Comparison of ENCODE assay signal across 1 cellular context in genomic region chr2:71066856-71067255, GRCh38.
TF ChIP-seq lines count a peak whose summit lies in the region.

No MANE protein-coding gene starts in this region.

TF ChIP-seq in HepG2, 621 proteins besides CTCF, POLR2A, EP300 and RAD21 (continued from another document):
- TF ChIP-seq, protein P1, sequence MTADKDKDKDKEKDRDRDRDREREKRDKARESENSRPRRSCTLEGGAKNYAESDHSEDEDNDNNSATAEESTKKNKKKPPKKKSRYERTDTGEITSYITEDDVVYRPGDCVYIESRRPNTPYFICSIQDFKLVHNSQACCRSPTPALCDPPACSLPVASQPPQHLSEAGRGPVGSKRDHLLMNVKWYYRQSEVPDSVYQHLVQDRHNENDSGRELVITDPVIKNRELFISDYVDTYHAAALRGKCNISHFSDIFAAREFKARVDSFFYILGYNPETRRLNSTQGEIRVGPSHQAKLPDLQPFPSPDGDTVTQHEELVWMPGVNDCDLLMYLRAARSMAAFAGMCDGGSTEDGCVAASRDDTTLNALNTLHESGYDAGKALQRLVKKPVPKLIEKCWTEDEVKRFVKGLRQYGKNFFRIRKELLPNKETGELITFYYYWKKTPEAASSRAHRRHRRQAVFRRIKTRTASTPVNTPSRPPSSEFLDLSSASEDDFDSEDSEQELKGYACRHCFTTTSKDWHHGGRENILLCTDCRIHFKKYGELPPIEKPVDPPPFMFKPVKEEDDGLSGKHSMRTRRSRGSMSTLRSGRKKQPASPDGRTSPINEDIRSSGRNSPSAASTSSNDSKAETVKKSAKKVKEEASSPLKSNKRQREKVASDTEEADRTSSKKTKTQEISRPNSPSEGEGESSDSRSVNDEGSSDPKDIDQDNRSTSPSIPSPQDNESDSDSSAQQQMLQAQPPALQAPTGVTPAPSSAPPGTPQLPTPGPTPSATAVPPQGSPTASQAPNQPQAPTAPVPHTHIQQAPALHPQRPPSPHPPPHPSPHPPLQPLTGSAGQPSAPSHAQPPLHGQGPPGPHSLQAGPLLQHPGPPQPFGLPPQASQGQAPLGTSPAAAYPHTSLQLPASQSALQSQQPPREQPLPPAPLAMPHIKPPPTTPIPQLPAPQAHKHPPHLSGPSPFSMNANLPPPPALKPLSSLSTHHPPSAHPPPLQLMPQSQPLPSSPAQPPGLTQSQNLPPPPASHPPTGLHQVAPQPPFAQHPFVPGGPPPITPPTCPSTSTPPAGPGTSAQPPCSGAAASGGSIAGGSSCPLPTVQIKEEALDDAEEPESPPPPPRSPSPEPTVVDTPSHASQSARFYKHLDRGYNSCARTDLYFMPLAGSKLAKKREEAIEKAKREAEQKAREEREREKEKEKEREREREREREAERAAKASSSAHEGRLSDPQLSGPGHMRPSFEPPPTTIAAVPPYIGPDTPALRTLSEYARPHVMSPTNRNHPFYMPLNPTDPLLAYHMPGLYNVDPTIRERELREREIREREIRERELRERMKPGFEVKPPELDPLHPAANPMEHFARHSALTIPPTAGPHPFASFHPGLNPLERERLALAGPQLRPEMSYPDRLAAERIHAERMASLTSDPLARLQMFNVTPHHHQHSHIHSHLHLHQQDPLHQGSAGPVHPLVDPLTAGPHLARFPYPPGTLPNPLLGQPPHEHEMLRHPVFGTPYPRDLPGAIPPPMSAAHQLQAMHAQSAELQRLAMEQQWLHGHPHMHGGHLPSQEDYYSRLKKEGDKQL (CRISPR knock-in tag; IDR thresholded peaks at IDR 0.05; ENCODE audit: low read depth) = no peak
- TF ChIP-seq ZNF605 (CRISPR knock-in tag; IDR thresholded peaks at IDR 0.05) (no peak), ERF (CRISPR knock-in tag; IDR thresholded peaks at IDR 0.05) (no peak), CHCHD3 (CRISPR knock-in tag; IDR thresholded peaks at IDR 0.05) (no peak), ZBTB40 (IDR thresholded peaks at IDR 0.05) (no peak), ZBTB40 (CRISPR knock-in tag; IDR thresholded peaks at IDR 0.05) (no peak), RARA (CRISPR knock-in tag; IDR thresholded peaks at IDR 0.05) (no peak), RCOR2 (CRISPR knock-in tag; IDR thresholded peaks at IDR 0.05) (no peak)
